Comparison of ENCODE assay signal across 1 cellular context in the genomic region with DNA sequence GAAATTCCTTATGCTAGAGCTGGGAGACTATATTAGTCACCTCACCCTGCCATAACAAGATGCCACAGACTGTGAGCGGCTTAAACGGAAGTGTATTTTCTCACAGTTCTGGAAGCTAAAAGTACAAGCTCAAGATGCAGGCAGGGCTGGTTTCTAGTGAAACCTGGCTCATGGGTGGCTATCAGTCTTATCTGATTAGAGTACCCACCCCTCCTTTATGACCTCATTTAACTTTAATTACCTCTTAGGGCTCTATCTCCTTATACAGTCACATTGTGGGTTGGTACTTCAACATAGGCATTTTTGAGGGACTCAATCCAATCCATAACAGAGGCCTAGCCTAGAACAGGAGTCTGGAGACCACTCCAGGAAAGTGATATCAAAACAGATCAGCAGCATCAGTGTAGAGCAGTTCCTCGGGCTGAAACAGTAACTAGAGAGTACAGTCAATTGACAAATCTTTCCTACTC.
TF ChIP-seq lines count a peak whose summit lies in the region.

No MANE protein-coding gene starts in this region.

TF ChIP-seq in HEK293, 187 proteins besides CTCF, POLR2A, EP300 and RAD21 (continued from another document):
- TF ChIP-seq, protein P1, sequence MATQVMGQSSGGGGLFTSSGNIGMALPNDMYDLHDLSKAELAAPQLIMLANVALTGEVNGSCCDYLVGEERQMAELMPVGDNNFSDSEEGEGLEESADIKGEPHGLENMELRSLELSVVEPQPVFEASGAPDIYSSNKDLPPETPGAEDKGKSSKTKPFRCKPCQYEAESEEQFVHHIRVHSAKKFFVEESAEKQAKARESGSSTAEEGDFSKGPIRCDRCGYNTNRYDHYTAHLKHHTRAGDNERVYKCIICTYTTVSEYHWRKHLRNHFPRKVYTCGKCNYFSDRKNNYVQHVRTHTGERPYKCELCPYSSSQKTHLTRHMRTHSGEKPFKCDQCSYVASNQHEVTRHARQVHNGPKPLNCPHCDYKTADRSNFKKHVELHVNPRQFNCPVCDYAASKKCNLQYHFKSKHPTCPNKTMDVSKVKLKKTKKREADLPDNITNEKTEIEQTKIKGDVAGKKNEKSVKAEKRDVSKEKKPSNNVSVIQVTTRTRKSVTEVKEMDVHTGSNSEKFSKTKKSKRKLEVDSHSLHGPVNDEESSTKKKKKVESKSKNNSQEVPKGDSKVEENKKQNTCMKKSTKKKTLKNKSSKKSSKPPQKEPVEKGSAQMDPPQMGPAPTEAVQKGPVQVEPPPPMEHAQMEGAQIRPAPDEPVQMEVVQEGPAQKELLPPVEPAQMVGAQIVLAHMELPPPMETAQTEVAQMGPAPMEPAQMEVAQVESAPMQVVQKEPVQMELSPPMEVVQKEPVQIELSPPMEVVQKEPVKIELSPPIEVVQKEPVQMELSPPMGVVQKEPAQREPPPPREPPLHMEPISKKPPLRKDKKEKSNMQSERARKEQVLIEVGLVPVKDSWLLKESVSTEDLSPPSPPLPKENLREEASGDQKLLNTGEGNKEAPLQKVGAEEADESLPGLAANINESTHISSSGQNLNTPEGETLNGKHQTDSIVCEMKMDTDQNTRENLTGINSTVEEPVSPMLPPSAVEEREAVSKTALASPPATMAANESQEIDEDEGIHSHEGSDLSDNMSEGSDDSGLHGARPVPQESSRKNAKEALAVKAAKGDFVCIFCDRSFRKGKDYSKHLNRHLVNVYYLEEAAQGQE (tag by site-specific recombination; IDR thresholded peaks at IDR 0.05), result no peak
